ENCODE assay signal across 8 cellular contexts in genomic region chrX:9708923-9709553, GRCh38. TPM values are rescaled to one million over a fixed set of nuclear protein-coding genes. Genes with fewer than 3 reads are reported as not detected.
DNase-seq lines count a peak whose midpoint lies in the region; ATAC-seq and TF ChIP-seq lines count a peak whose summit lies in the region.

No MANE protein-coding gene starts in this region.

- H3K9me3 ChIP-seq in left lung: no peaks in the 10 kb centered on the region

- intact Hi-C loops in activated CD4-positive, alpha-beta T cell treated with anti-CD3 and anti-CD28 coated beads, Interleukin-2, amount 10 ng/mL, durations not matched to agents 24 days and 14 days (cut with micrococcal nuclease): loop anchor here (1.0 to 10.0 kb wide), 4 partner anchors 244 to 890 kb away; partner anchors contain the start of gene TBL1X
- intact Hi-C loops in left lung (cut with DNase I): no loop called here

- DNase-seq in AG08395 (ENCODE audit: low spot score) (peak; percentile 68), NCI-H345 treated with DMSO at 0.1 percent for 48 hours (lab: John Stamatoyannopoulos, UW; ENCODE audit: unreplicated experiment) (peak; percentile 14), choroid plexus epithelial cell (ENCODE audit: low read depth) (peak; percentile 69), left lung (peak; percentile 74 to 91)
- DNase-seq in activated CD4-positive, alpha-beta T cell treated with anti-CD3 and anti-CD28 coated beads, Interleukin-2, amount 10 ng/mL, durations not matched to agents 24 days and 14 days: peak; percentile 92
- DNase-seq in stimulated activated CD4-positive, alpha-beta T cell treated with anti-CD3 and anti-CD28 coated beads, TNF-alpha, amount 100 ng/mL, for 1 hour (ENCODE audit: low read depth in 3 of 3, low spot score in 1 of 3): peak; percentile 29 to 65 (median 62)

- peaks cover 8% of the 10 kb centered on the region for H3K4me1 Mint-ChIP-seq in activated CD4-positive, alpha-beta T cell treated with anti-CD3 and anti-CD28 coated beads, Interleukin-2, amount 10 ng/mL, durations not matched to agents 24 days and 14 days

- H3K4me3 ChIP-seq in choroid plexus epithelial cell (ENCODE audit: low read depth, low read length) (no peak overlapping the region), left lung (no peak overlapping the region)

- peaks cover 0 to 4% of the 10 kb centered on the region in 2 donors for H3K4me1 ChIP-seq in left lung

- TF ChIP-seq CTCF in choroid plexus epithelial cell (conservative IDR thresholded peaks at IDR 0.05; ENCODE audit: low read depth, low read length) (peak; percentile 82), left lung (IDR thresholded peaks at IDR 0.05) (peak; percentile 72 to 88)

- H3K4me3 Mint-ChIP-seq in activated CD4-positive, alpha-beta T cell treated with anti-CD3 and anti-CD28 coated beads, Interleukin-2, amount 10 ng/mL, durations not matched to agents 24 days and 14 days: no peak overlapping the region

- no peak overlapping the region for H3K27ac ChIP-seq in left lung

- H3K27me3 ChIP-seq in left lung: no peaks in the 10 kb centered on the region

- H3K27ac Mint-ChIP-seq in activated CD4-positive, alpha-beta T cell treated with anti-CD3 and anti-CD28 coated beads, Interleukin-2, amount 10 ng/mL, durations not matched to agents 24 days and 14 days: no peak overlapping the region

- no peaks in the 10 kb centered on the region for H3K27me3 Mint-ChIP-seq in activated CD4-positive, alpha-beta T cell treated with anti-CD3 and anti-CD28 coated beads, Interleukin-2, amount 10 ng/mL, durations not matched to agents 24 days and 14 days

- no peaks in the 10 kb centered on the region for H3K9me3 Mint-ChIP-seq in activated CD4-positive, alpha-beta T cell treated with anti-CD3 and anti-CD28 coated beads, Interleukin-2, amount 10 ng/mL, durations not matched to agents 24 days and 14 days

- peak; percentile 95 for ATAC-seq in GM18861 (IDR thresholded peaks at IDR 0.05; ENCODE audit: unreplicated experiment)
- ATAC-seq in HG03135 (IDR thresholded peaks at IDR 0.05; ENCODE audit: unreplicated experiment): peak; percentile 57
- peak; percentile 98 for ATAC-seq in left lung

- H3K36me3 ChIP-seq in left lung: peaks cover 0 to 23% of the 10 kb centered on the region in 2 donors

- H3K36me3 Mint-ChIP-seq in activated CD4-positive, alpha-beta T cell treated with anti-CD3 and anti-CD28 coated beads, Interleukin-2, amount 10 ng/mL, durations not matched to agents 24 days and 14 days (ENCODE audit: low read depth): peaks cover 28% of the 10 kb centered on the region

RNA-seq across cellular contexts. Expression of gene GPR143, which starts 56.6 kb away (rescaled TPM):
- not detected in 2 replicates for total RNA-seq in activated CD4-positive, alpha-beta T cell treated with anti-CD3 and anti-CD28 coated beads, Interleukin-2, amount 10 ng/mL, durations not matched to agents 24 days and 14 days
- total RNA-seq in left lung: 1 to 10 TPM; 1.1 to 1.5 TPM

Comparison
In these comparisons a context has a peak if more than half of its experiments do, and no peak if none do; other contexts are left out.
1. DNase-seq: peak in every context shown above with its lines; median percentile 92 in activated CD4-positive, alpha-beta T cell treated with anti-CD3 and anti-CD28 coated beads, Interleukin-2, amount 10 ng/mL, durations not matched to agents 24 days and 14 days; 82 in left lung; 69 in choroid plexus epithelial cell; 68 in AG08395; 62 in stimulated activated CD4-positive, alpha-beta T cell treated with anti-CD3 and anti-CD28 coated beads, TNF-alpha, amount 100 ng/mL, for 1 hour; 14 in NCI-H345 treated with DMSO at 0.1 percent for 48 hours.